ENCODE assay signal across 10 cellular contexts in genomic region chr7:44977304-44977858, GRCh38. TPM values are rescaled to one million over a fixed set of nuclear protein-coding genes. Genes with fewer than 3 reads are reported as not detected.
DNase-seq lines count a peak whose midpoint lies in the region; ATAC-seq and TF ChIP-seq lines count a peak whose summit lies in the region.
"Had no signal": no experiment of that assay in that cellular context is flagged by ENCODE, and none has a peak within 500 bp of the region (broad histone marks: within the 10 kb centered on the region; RNA-seq: fewer than 3 reads in every experiment).

No MANE protein-coding gene starts in this region.

- peaks cover under 1 to 14% of the 10 kb centered on the region in 2 donors for H3K36me3 ChIP-seq in mucosa of rectum (ENCODE audit: control insufficient read depth in 2 of 2, insufficient read depth in 2 of 2, low read length in 2 of 2)
- H3K36me3 ChIP-seq in aorta (ENCODE audit: control insufficient read depth in 1 of 2, insufficient read depth in 2 of 2, low read length in 1 of 2), result no peaks in the 10 kb centered on the region
- no peaks in the 10 kb centered on the region for H3K36me3 ChIP-seq in breast epithelium

- no peak for ATAC-seq in aorta (ENCODE audit: low FRiP score)
- ATAC-seq: A549, pancreas had no signal

- WGBS in aorta, 2 donors, result 88 to 92% methylated on average over 7 of the region's 7 CpGs

- no peak for TF ChIP-seq CTCF in breast epithelium (IDR thresholded peaks at IDR 0.05)

- intact Hi-C loops in aorta (cut with DNase I) (no loop called here), breast epithelium (cut with DNase I; ENCODE audit: low total_unique reads) (no loop called here)

- H3K9ac ChIP-seq in mucosa of rectum (ENCODE audit: low read depth in 1 of 2, low read length in 2 of 2), result peak overlapping the region in 1 of 2 donors; percentile 47

- H3K9me3 ChIP-seq in mucosa of rectum (ENCODE audit: control insufficient read depth in 2 of 2, low read length in 2 of 2) (no peaks in the 10 kb centered on the region), aorta (ENCODE audit: control insufficient read depth, low read length) (no peaks in the 10 kb centered on the region), breast epithelium (no peaks in the 10 kb centered on the region)
- H3K9me3 ChIP-seq: A549, pancreas had no signal

- H3K4me1 ChIP-seq in mucosa of rectum (ENCODE audit: control insufficient read depth in 2 of 2, insufficient read depth in 2 of 2, low read length in 2 of 2) (peaks cover 3 to 26% of the 10 kb centered on the region in 2 donors), aorta (ENCODE audit: control insufficient read depth in 1 of 2, insufficient read depth in 2 of 2, low read length in 2 of 2) (no peaks in the 10 kb centered on the region), breast epithelium (no peaks in the 10 kb centered on the region)
- H3K4me1 ChIP-seq: pancreas had no signal

- H3K27ac ChIP-seq in mucosa of rectum (ENCODE audit: low read depth in 2 of 2, low read length in 2 of 2), result peak overlapping the region; percentile 11 to 73
- no peak overlapping the region for H3K27ac ChIP-seq in aorta (ENCODE audit: low read depth in 1 of 2, low read length in 2 of 2)
- peak overlapping the region in 1 of 2 donors; percentile 48 for H3K27ac ChIP-seq in breast epithelium
- H3K27ac ChIP-seq: pancreas had no signal

- H3K4me3 ChIP-seq in mucosa of rectum (ENCODE audit: low read length in 2 of 2), result peak overlapping the region; percentile 34 to 66
- H3K4me3 ChIP-seq in aorta (ENCODE audit: low read length in 2 of 2), result no peak overlapping the region
- H3K4me3 ChIP-seq in breast epithelium, result peak overlapping the region in 1 of 3 donors; percentile 15
- H3K4me3 ChIP-seq: A549 had no signal

- H3K27me3 ChIP-seq in mucosa of rectum (ENCODE audit: control insufficient read depth in 2 of 2, insufficient read depth in 2 of 2, low read length in 2 of 2) (no peaks in the 10 kb centered on the region), aorta (ENCODE audit: control insufficient read depth in 1 of 2, insufficient read depth in 2 of 2, low read length in 1 of 2) (no peaks in the 10 kb centered on the region), breast epithelium (no peaks in the 10 kb centered on the region)
- H3K27me3 ChIP-seq: pancreas had no signal

- no peak for TF ChIP-seq POLR2A in breast epithelium (IDR thresholded peaks at IDR 0.05)

- DNase-seq in SIG-M5 treated with dmso at 0.1 percent for 504 hours (lab: John Stamatoyannopoulos, UW; ENCODE audit: unreplicated experiment) (peak; percentile 78), SIG-M5 (lab: John Stamatoyannopoulos, UW) (no peak), aorta (peak; percentile 51 to 73), breast epithelium (ENCODE audit: low spot score in 2 of 2) (no peak), SHP77 (lab: John Stamatoyannopoulos, UW) (no peak), amniotic stem cell (lab: John Stamatoyannopoulos, UW) (no peak)
- peak; percentile 58 for DNase-seq in activated CD8-positive, alpha-beta memory T cell treated with anti-CD3 and anti-CD28 coated beads, Interleukin-2, amount 50 U/mL, for 24 hours (ENCODE audit: extremely low read depth)

RNA-seq across cellular contexts. Expression of gene MYO1G, which starts 1.4 kb away (rescaled TPM):
- total RNA-seq in aorta (10 to 100 TPM in 1 of 2 donors, 1 to 10 TPM in 1; 7.2 to 21.3 TPM), breast epithelium (1 to 10 TPM; 2.0 to 2.9 (median 2.2) TPM)
- polyA plus RNA-seq in aorta, result 1 to 10 TPM; 1.4 to 3.5 TPM

RNA-seq across cellular contexts. Expression of gene CCM2, which starts 22.6 kb away (rescaled TPM):
- total RNA-seq in aorta (10 to 100 TPM; 38.6 to 49.1 TPM), breast epithelium (10 to 100 TPM; 32.3 to 45.3 (median 35.4) TPM)
- 10 to 100 TPM; 32.7 to 41.5 TPM for polyA plus RNA-seq in aorta

Comparison
In these comparisons a context has a peak if more than half of its experiments do, and no peak if none do; other contexts are left out.
1. DNase-seq: peak in SIG-M5 treated with dmso at 0.1 percent for 504 hours (single experiment), activated CD8-positive, alpha-beta memory T cell treated with anti-CD3 and anti-CD28 coated beads, Interleukin-2, amount 50 U/mL, for 24 hours (single experiment) and aorta (2 of 2); none in SIG-M5 (single experiment), breast epithelium (0 of 2), SHP77 (0 of 2) and amniotic stem cell (single experiment).
2. H3K27ac ChIP-seq: peak in mucosa of rectum (2 of 2); none in aorta (0 of 2).
3. H3K4me3 ChIP-seq: peak in mucosa of rectum (2 of 2); none in aorta (0 of 2).